8 cellular contexts compared by ENCODE assay signal in the genomic region with DNA sequence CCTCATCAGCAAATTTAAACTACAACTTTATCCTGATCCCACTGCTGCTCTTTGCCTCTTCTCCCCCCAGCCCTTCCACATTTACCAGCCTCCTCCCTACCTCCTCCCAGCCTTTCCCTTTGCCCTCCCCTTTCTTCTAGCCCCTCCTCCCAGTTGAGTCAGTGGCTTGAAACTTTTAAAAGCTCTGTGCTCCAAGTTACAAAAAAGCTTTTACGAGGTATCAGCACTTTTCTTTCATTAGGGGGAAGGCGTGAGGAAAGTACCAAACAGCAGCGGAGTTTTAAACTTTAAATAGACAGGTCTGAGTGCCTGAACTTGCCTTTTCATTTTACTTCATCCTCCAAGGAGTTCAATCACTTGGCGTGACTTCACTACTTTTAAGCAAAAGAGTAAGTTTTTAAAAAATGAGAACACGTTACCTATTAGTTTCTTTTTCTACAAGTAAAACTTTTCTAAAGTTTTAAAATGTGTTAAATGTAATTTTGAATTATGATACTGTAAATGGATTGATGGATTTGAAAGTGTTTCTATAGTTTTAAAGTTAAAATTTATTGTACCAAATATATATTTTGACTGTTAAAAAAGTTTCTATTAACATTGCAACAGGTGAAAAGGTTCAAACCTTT. TPM values are rescaled to one million over a fixed set of nuclear protein-coding genes. Genes with fewer than 3 reads are reported as not detected.
A peak's percentile ranks its signal among the peaks of the same experiment; 100 is the strongest.
DNase-seq lines count a peak whose midpoint lies in the region; ATAC-seq and TF ChIP-seq lines count a peak whose summit lies in the region.

Gene GJA1 (plus strand): TSS at position 203 of the 626 bp plus-strand sequence. CDS start 11,202 bp downstream, outside the sequence.

- no peak within 1 kb of the TSS for H3K4me2 ChIP-seq in Karpas-422 (ENCODE audit: low read depth, low read length, poor library complexity, severe bottlenecking)

- H3K4me3 ChIP-seq in ACC112 (ENCODE audit: low read depth, low read length) (peak within 1 kb of the TSS; percentile 93), HUES64 (ENCODE audit: low read length) (peak within 1 kb of the TSS; percentile 99), cardiac fibroblast (replicated peaks in 1 of 2; ENCODE audit: low read depth in 2 of 2, low read length in 2 of 2) (peak within 1 kb of the TSS; percentile 74 to 76), iPS-20b (ENCODE audit: low read length) (peak within 1 kb of the TSS; percentile 93), gastrocnemius medialis (peak within 1 kb of the TSS; percentile 58 to 74 (median 64)), Karpas-422 (ENCODE audit: low read length) (no peak within 1 kb of the TSS)

- H3K9me3 ChIP-seq in HUES64 (ENCODE audit: insufficient read depth, low read depth, low read length) (no peaks in the 10 kb centered on the region), iPS-20b (ENCODE audit: insufficient read depth, low read depth, low read length) (no peaks in the 10 kb centered on the region), gastrocnemius medialis (no peaks in the 10 kb centered on the region), Karpas-422 (ENCODE audit: low read length) (no peaks in the 10 kb centered on the region)

- no peaks in the 10 kb centered on the region for H3K27me3 ChIP-seq in ACC112 (ENCODE audit: insufficient read depth, low read length)
- H3K27me3 ChIP-seq in HUES64 (ENCODE audit: insufficient read depth, low read length): no peaks in the 10 kb centered on the region
- H3K27me3 ChIP-seq in iPS-20b (ENCODE audit: insufficient read depth, low read length): no peaks in the 10 kb centered on the region
- H3K27me3 ChIP-seq in gastrocnemius medialis: peaks cover 18 to 36% (median 30%) of the 10 kb centered on the region in 3 donors
- H3K27me3 ChIP-seq in Karpas-422 (ENCODE audit: low read length): no peaks in the 10 kb centered on the region

- ATAC-seq in gastrocnemius medialis: peak; percentile 48 to 60

- no peaks in the 10 kb centered on the region for H3K36me3 ChIP-seq in ACC112 (ENCODE audit: insufficient read depth, low read length)
- H3K36me3 ChIP-seq in HUES64 (ENCODE audit: insufficient read depth, low read length): peaks cover 13% of the 10 kb centered on the region
- H3K36me3 ChIP-seq in iPS-20b (ENCODE audit: insufficient read depth, low read depth, low read length): peaks cover 20% of the 10 kb centered on the region
- no peaks in the 10 kb centered on the region for H3K36me3 ChIP-seq in gastrocnemius medialis
- no peaks in the 10 kb centered on the region for H3K36me3 ChIP-seq in Karpas-422 (ENCODE audit: insufficient read depth, low read length)

- TF ChIP-seq CTCF in cardiac fibroblast (IDR thresholded peaks at IDR 0.05; ENCODE audit: low read depth, low read length) (no peak), gastrocnemius medialis (IDR thresholded peaks at IDR 0.05 in 4 of 5, conservative IDR thresholded peaks at IDR 0.05 in 1 of 5) (no peak)

- intact Hi-C loops in gastrocnemius medialis (cut with DNase I; ENCODE audit: low total_unique reads): loop anchor here (5.0 to 10.0 kb wide), 3 partner anchors 72 to 939 kb away; no protein-coding TSS in a partner anchor

- in situ Hi-C loops in gastrocnemius medialis (cut with MboI; ENCODE audit: low sequenced_read_pairs in 4 of 4): loop anchor here in 2 of 4 donors (10.0 to 25.0 kb wide), 2 partner anchors 427 to 749 kb away; no protein-coding TSS in a partner anchor

- no peaks in the 10 kb centered on the region for H3K9me2 ChIP-seq in Karpas-422 (replicated peaks; ENCODE audit: insufficient read depth, low read length)

- DNase-seq in cardiac fibroblast (ENCODE audit: low read depth in 2 of 2) (peak; percentile 85 to 92), gastrocnemius medialis (peak; percentile 17 to 25), CD1c-positive myeloid dendritic cell (ENCODE audit: extremely low spot score) (no peak), cortex of kidney (lab: John Stamatoyannopoulos, UW) (no peak), Karpas-422 (no peak)

- WGBS in HUES64: 0% methylated on average over 3 of the region's 5 CpGs

- H4K20me1 ChIP-seq in Karpas-422 (ENCODE audit: insufficient read depth, low read depth, low read length): no peaks in the 10 kb centered on the region

- peak within 1 kb of the TSS; percentile 100 for H3K9ac ChIP-seq in HUES64 (ENCODE audit: low read depth, low read length)
- H3K9ac ChIP-seq in iPS-20b (ENCODE audit: low read depth, low read length): peak within 1 kb of the TSS; percentile 97
- no peak within 1 kb of the TSS for H3K9ac ChIP-seq in Karpas-422 (ENCODE audit: low read length)

- TF ChIP-seq POLR2A in gastrocnemius medialis (IDR thresholded peaks at IDR 0.05): peak; percentile 40 to 72

- H3K79me2 ChIP-seq in ACC112 (ENCODE audit: control insufficient read depth, insufficient read depth, low read length, unreplicated experiment): peaks cover 51% of the 10 kb centered on the region
- H3K79me2 ChIP-seq in Karpas-422 (ENCODE audit: low read length): no peaks in the 10 kb centered on the region

- H3K27ac ChIP-seq in ACC112 (ENCODE audit: low read depth, low read length): peak within 1 kb of the TSS; percentile 80
- H3K27ac ChIP-seq in HUES64 (ENCODE audit: low read depth, low read length): peak within 1 kb of the TSS; percentile 99
- peak within 1 kb of the TSS; percentile 91 for H3K27ac ChIP-seq in iPS-20b (ENCODE audit: low read length)
- H3K27ac ChIP-seq in gastrocnemius medialis: peak within 1 kb of the TSS; percentile 42 to 79 (median 77)
- H3K27ac ChIP-seq in Karpas-422 (ENCODE audit: low read length): no peak within 1 kb of the TSS

- peak within 1 kb of the TSS; percentile 51 for H2AFZ ChIP-seq in ACC112 (ENCODE audit: low read length, unreplicated experiment)
- no peak within 1 kb of the TSS for H2AFZ ChIP-seq in Karpas-422 (ENCODE audit: low read length)

- H3K4me1 ChIP-seq in ACC112 (ENCODE audit: control insufficient read depth, insufficient read depth, low read length, unreplicated experiment) (peaks cover 24% of the 10 kb centered on the region), HUES64 (ENCODE audit: insufficient read depth, low read length) (peaks cover 53% of the 10 kb centered on the region), iPS-20b (ENCODE audit: insufficient read depth, low read length) (peaks cover 39% of the 10 kb centered on the region), gastrocnemius medialis (peaks cover 7 to 13% of the 10 kb centered on the region in 2 donors), Karpas-422 (ENCODE audit: low read length) (no peaks in the 10 kb centered on the region)

RNA-seq across cellular contexts. Expression of gene GJA1, which starts in this region (rescaled TPM):
- 665 TPM for polyA plus RNA-seq in HUES64 (2013, experiment 1 of 2)
- 644 TPM for polyA plus RNA-seq in HUES64 (2013, experiment 2 of 2)
- 10 to 100 TPM in 1 of 4 donors, 1 to 10 TPM in 3; 6.8 to 10.8 (median 9.2) TPM for total RNA-seq in gastrocnemius medialis
- total RNA-seq in Karpas-422 (2014; rRNA removed; shearing (Covaris generic); ENCODE audit: low replicate concordance): not detected in 2 replicates

Comparison
In these comparisons a context has a peak if more than half of its experiments do, and no peak if none do; other contexts are left out.
1. DNase-seq: peak in cardiac fibroblast (2 of 2) and gastrocnemius medialis (2 of 2); none in CD1c-positive myeloid dendritic cell (single experiment), cortex of kidney (single experiment) and Karpas-422 (single experiment).